Comparison of ENCODE assay signal across 14 cellular contexts in genomic region chr13:30332516-30333165, GRCh38. TPM values are rescaled to one million over a fixed set of nuclear protein-coding genes. Genes with fewer than 3 reads are reported as not detected.
DNase-seq lines count a peak whose midpoint lies in the region; ATAC-seq, FAIRE-seq and TF ChIP-seq lines count a peak whose summit lies in the region.
"Had no signal": no experiment of that assay in that cellular context is flagged by ENCODE, and none has a peak within 500 bp of the region (broad histone marks: within the 10 kb centered on the region; RNA-seq: fewer than 3 reads in every experiment).

No MANE protein-coding gene starts in this region.

- H3K27ac Mint-ChIP-seq in naive thymus-derived CD4-positive, alpha-beta T cell: no peak overlapping the region

- peaks cover 23% of the 10 kb centered on the region for H3K79me2 ChIP-seq in DOHH2 (ENCODE audit: control insufficient read depth, low read length)
- H3K79me2 ChIP-seq in GM12878 (ENCODE audit: control insufficient read depth, insufficient read depth, low read length): no peaks in the 10 kb centered on the region

- H3K36me3 ChIP-seq in DOHH2 (ENCODE audit: control insufficient read depth, low read length) (peaks cover 16% of the 10 kb centered on the region), GM12878 (ENCODE audit: control insufficient read depth in 2 of 2, insufficient read depth in 2 of 2, low read length in 1 of 2) (no peaks in the 10 kb centered on the region), breast epithelium (no peaks in the 10 kb centered on the region)
- H3K36me3 ChIP-seq in naive thymus-derived CD4-positive, alpha-beta T cell (ENCODE audit: control insufficient read depth in 2 of 3, insufficient read depth in 3 of 3, low read length in 3 of 3): no peaks in the 10 kb centered on the region
- H3K36me3 ChIP-seq: adrenal gland, esophagus squamous epithelium, ovary had no signal

- SMC1A ChIA-PET in GM12878 (lab: Charles Lee; ENCODE audit: uncharacterized antibody, unreplicated experiment): interaction anchor here (0.6 to 2.2 kb wide), 25 partner anchors 9 to 211 kb away, joined by 3 to 14 read pairs (median 4); no protein-coding TSS in a partner anchor

- DNase-seq in GM12878 (ENCODE audit: low read depth, low spot score): no peak
- no peak for DNase-seq in occipital lobe (lab: John Stamatoyannopoulos, UW)
- DNase-seq in HuH-7 (ENCODE audit: low spot score): no peak
- no peak for DNase-seq in naive thymus-derived CD4-positive, alpha-beta T cell
- DNase-seq in breast epithelium (ENCODE audit: low spot score in 2 of 2): no peak
- DNase-seq: esophagus squamous epithelium, mesendoderm, ovary had no signal

- peak overlapping the region; percentile 71 for H3K4me3 ChIP-seq in DOHH2 (ENCODE audit: low read length)
- no peak overlapping the region for H3K4me3 ChIP-seq in GM12878
- no peak overlapping the region for H3K4me3 ChIP-seq in naive thymus-derived CD4-positive, alpha-beta T cell (ENCODE audit: low read length)
- no peak overlapping the region for H3K4me3 ChIP-seq in breast epithelium
- H3K4me3 ChIP-seq: A549, adrenal gland, esophagus squamous epithelium, ovary had no signal

- peaks cover 0 to 16% (median 0%) of the 10 kb centered on the region in 5 donors for H3K36me3 Mint-ChIP-seq in naive thymus-derived CD4-positive, alpha-beta T cell
- H3K36me3 Mint-ChIP-seq: type B pancreatic cell had no signal

- POLR2A ChIA-PET in GM12878 (lab: Charles Lee): no interaction called here
- POLR2A ChIA-PET in naive thymus-derived CD4-positive, alpha-beta T cell (lab: Charles Lee): no interaction called here

- intact Hi-C loops in GM12878 (cut with micrococcal nuclease; ENCODE audit: unreplicated experiment): no loop called here
- intact Hi-C loops in naive thymus-derived CD4-positive, alpha-beta T cell (cut with micrococcal nuclease): loop anchor here in 1 of 2 donors (2.0 kb wide), 1 partner anchor 14 kb away; no protein-coding TSS in a partner anchor
- intact Hi-C loops in breast epithelium (cut with DNase I; ENCODE audit: low total_unique reads): no loop called here

- peak; percentile 74 for ATAC-seq in GM19467 (IDR thresholded peaks at IDR 0.05; ENCODE audit: unreplicated experiment)
- peak; percentile 60 for ATAC-seq in HG03095 (IDR thresholded peaks at IDR 0.05; ENCODE audit: unreplicated experiment)
- peak; percentile 70 for ATAC-seq in GM12878
- ATAC-seq in naive thymus-derived CD4-positive, alpha-beta T cell: no peak
- ATAC-seq: A549 had no signal

- RAD21 ChIA-PET in GM12878 (lab: Charles Lee; ENCODE audit: unreplicated experiment): interaction anchor here (0.7 to 2.4 kb wide), 8 partner anchors 14 to 201 kb away, joined by 3 to 22 read pairs (median 3); no protein-coding TSS in a partner anchor

- no peak for TF ChIP-seq RAD21 in GM12878 (IDR thresholded peaks at IDR 0.05; ENCODE audit: insufficient read depth, low read depth, low read length)

- H3K27ac ChIP-seq in DOHH2 (ENCODE audit: low read depth, low read length) (peak overlapping the region; percentile 100), GM12878 (ENCODE audit: control insufficient read depth, insufficient read depth) (no peak overlapping the region), breast epithelium (no peak overlapping the region)
- no peak overlapping the region for H3K27ac ChIP-seq in naive thymus-derived CD4-positive, alpha-beta T cell (ENCODE audit: low read depth, low read length)
- H3K27ac ChIP-seq: A549, adrenal gland, esophagus squamous epithelium had no signal

- peaks cover 0 to 3% (median 0%) of the 10 kb centered on the region in 5 donors for H3K27me3 Mint-ChIP-seq in naive thymus-derived CD4-positive, alpha-beta T cell

- no peak overlapping the region for H2AFZ ChIP-seq in GM12878 (ENCODE audit: control insufficient read depth, low read depth, low read length)

- no peak overlapping the region for H3K9ac ChIP-seq in GM12878 (ENCODE audit: control insufficient read depth, insufficient read depth, low read length)

- no peaks in the 10 kb centered on the region for H3K9me2 ChIP-seq in DOHH2 (replicated peaks; ENCODE audit: control insufficient read depth, low read length)

- in situ Hi-C loops in GM12878 (cut with MboI): loop anchor here (5.0 kb wide), 1 partner anchor 195 kb away; no protein-coding TSS in a partner anchor

- no peak for TF ChIP-seq CTCF in DOHH2 (IDR thresholded peaks at IDR 0.05; ENCODE audit: low read depth, low read length, poor library complexity, severe bottlenecking)
- no peak for TF ChIP-seq CTCF in GM12878 (IDR thresholded peaks at IDR 0.05 in 2 of 3, conservative IDR thresholded peaks at IDR 0.05 in 1 of 3; ENCODE audit: control insufficient read depth in 2 of 3, extremely low read depth in 1 of 3, insufficient read depth in 1 of 3, low read depth in 3 of 3, low read length in 3 of 3)
- TF ChIP-seq CTCF in breast epithelium (IDR thresholded peaks at IDR 0.05): no peak

- H3F3A ChIP-seq in DOHH2 (ENCODE audit: control insufficient read depth, insufficient read depth): peaks cover 74% of the 10 kb centered on the region

- H3K27me3 ChIP-seq in DOHH2 (ENCODE audit: control insufficient read depth, low read length): no peaks in the 10 kb centered on the region
- no peaks in the 10 kb centered on the region for H3K27me3 ChIP-seq in GM12878 (replicated peaks in 1 of 2; ENCODE audit: control insufficient read depth in 2 of 2, insufficient read depth in 2 of 2, low read length in 1 of 2)
- no peaks in the 10 kb centered on the region for H3K27me3 ChIP-seq in naive thymus-derived CD4-positive, alpha-beta T cell (ENCODE audit: control insufficient read depth in 2 of 2, insufficient read depth in 2 of 2, low read length in 2 of 2)
- no peaks in the 10 kb centered on the region for H3K27me3 ChIP-seq in breast epithelium
- H3K27me3 ChIP-seq: adrenal gland, esophagus squamous epithelium, ovary had no signal

- CTCF ChIA-PET in GM12878 (lab: Yijun Ruan, JAX): interaction anchor here (0.8 to 5.8 kb wide), 4 partner anchors 13 to 199 kb away, joined by 3 to 94 read pairs (median 4); no protein-coding TSS in a partner anchor
- CTCF ChIA-PET in naive thymus-derived CD4-positive, alpha-beta T cell (lab: Charles Lee): no interaction called here

- H3K4me1 ChIP-seq in DOHH2 (ENCODE audit: control insufficient read depth, low read length) (peaks cover 98% of the 10 kb centered on the region), GM12878 (ENCODE audit: control insufficient read depth, insufficient read depth, low read length) (no peaks in the 10 kb centered on the region), breast epithelium (no peaks in the 10 kb centered on the region)
- H3K4me1 ChIP-seq in naive thymus-derived CD4-positive, alpha-beta T cell (ENCODE audit: control insufficient read depth in 2 of 2, insufficient read depth in 2 of 2, low read length in 2 of 2): peaks cover 0 to 8% of the 10 kb centered on the region in 2 donors
- H3K4me1 ChIP-seq: A549 had no signal

- peaks cover 5 to 33% (median 19%) of the 10 kb centered on the region in 7 donors for H3K4me1 Mint-ChIP-seq in naive thymus-derived CD4-positive, alpha-beta T cell

- H4K20me1 ChIP-seq in DOHH2 (ENCODE audit: control insufficient read depth, insufficient read depth, low read depth, low read length) (no peaks in the 10 kb centered on the region), GM12878 (ENCODE audit: control insufficient read depth, insufficient read depth) (no peaks in the 10 kb centered on the region)

- H3K9me3 Mint-ChIP-seq in naive thymus-derived CD4-positive, alpha-beta T cell: no peaks in the 10 kb centered on the region
- H3K9me3 Mint-ChIP-seq: type B pancreatic cell had no signal

- no peak for TF ChIP-seq POLR2A in GM12878 (IDR thresholded peaks at IDR 0.05; ENCODE audit: low read depth, low read length)
- TF ChIP-seq POLR2A in breast epithelium (IDR thresholded peaks at IDR 0.05): no peak

- peak overlapping the region; percentile 81 for H3K4me2 ChIP-seq in DOHH2 (ENCODE audit: low read length)
- H3K4me2 ChIP-seq in GM12878 (ENCODE audit: control insufficient read depth, insufficient read depth): no peak overlapping the region
- H3K4me2 ChIP-seq: A549 had no signal

- WGBS in GM12878 (ENCODE audit: insufficient coverage, insufficient replicate concordance, low lambda C conversion rate, missing lambda C conversion rate): 97% methylated on average over 4 of the region's 4 CpGs

- no peak for TF ChIP-seq EP300 in GM12878 (IDR thresholded peaks at IDR 0.05; ENCODE audit: borderline replicate concordance in 1 of 2, control insufficient read depth in 1 of 2, low read depth in 2 of 2, low read length in 2 of 2)

- no peak for FAIRE-seq in GM12878 (lab: Jason Lieb, UNC)
- FAIRE-seq: A549 had no signal

- no peak overlapping the region for H3K4me3 Mint-ChIP-seq in naive thymus-derived CD4-positive, alpha-beta T cell
- H3K4me3 Mint-ChIP-seq: type B pancreatic cell had no signal

- BruUV-seq in GM12878 (replicated peaks; lab: Mats Ljungman, UMichigan): no TSS peak

- H3K9me3 ChIP-seq in DOHH2 (ENCODE audit: control insufficient read depth, insufficient read depth, low read length) (no peaks in the 10 kb centered on the region), GM12878 (replicated peaks; ENCODE audit: control insufficient read depth, insufficient read depth, low read length) (no peaks in the 10 kb centered on the region), breast epithelium (no peaks in the 10 kb centered on the region)
- no peaks in the 10 kb centered on the region for H3K9me3 ChIP-seq in naive thymus-derived CD4-positive, alpha-beta T cell (ENCODE audit: control insufficient read depth in 2 of 3, low read length in 3 of 3)
- H3K9me3 ChIP-seq: A549, adrenal gland, esophagus squamous epithelium, ovary had no signal

RNA-seq across cellular contexts. Expression of gene KATNAL1, which starts 25.3 kb away (rescaled TPM):
- total RNA-seq in GM12878 (2013; cell fraction: nucleolus; rRNA removed): 68.9 and 77.5 TPM in 2 replicates
- total RNA-seq in GM12878 (2014; rRNA removed): 7.2 and 7.8 TPM in 2 replicates
- total RNA-seq in GM12878 (2014; rRNA removed; fragmentation: Illumina TruSeq; extraction: Trizol): 15.2 and 16.4 TPM in 2 replicates
- 14.8 and 18.8 TPM in 2 replicates for total RNA-seq in GM12878 (2021)
- polyA plus RNA-seq in GM12878 (2011; ENCODE audit: low read depth): 3.2 TPM
- 6.5 and 11.8 TPM in 2 replicates for polyA plus RNA-seq in GM12878 (2011; rRNA removed)
- polyA plus RNA-seq in GM12878 (2011; cell fraction: cytosol; rRNA removed): 2.5 and 2.6 TPM in 2 replicates
- 3.3 and 4.0 TPM in 2 replicates for polyA plus RNA-seq in GM12878 (2011; cell fraction: nucleus; rRNA removed)
- 4.5 and 5.6 TPM in 2 replicates for polyA plus RNA-seq in GM12878 (2012)
- 13.5 and 18.4 TPM in 2 replicates for polyA plus RNA-seq in GM12878 (2014; fragmentation: Illumina TruSeq; extraction: Trizol)
- 1 to 10 TPM; 9.4 to 9.8 TPM for polyA plus RNA-seq in GM12878 (2014; fragmentation: Nextera tagmentation; extraction: Ambion mirVana)
- polyA plus RNA-seq in GM12878 (2014; rRNA removed): 5.9 and 6.6 TPM in 2 replicates
- polyA plus RNA-seq in GM12878 (2016; fragmentation: Nextera tagmentation; extraction: Ambion mirVana): 10 to 100 TPM; 16.7 to 18.7 TPM
- polyA minus RNA-seq in GM12878 (2011; rRNA and poly(A)+ RNA removed): 8.1 and 10.2 TPM in 2 replicates
- polyA minus RNA-seq in GM12878 (2011; cell fraction: cytosol; rRNA and poly(A)+ RNA removed): 1.5 and 2.4 TPM in 2 replicates
- 4.7 and 9.1 TPM in 2 replicates for polyA minus RNA-seq in GM12878 (2011; cell fraction: nucleus; rRNA and poly(A)+ RNA removed)
- 76.3 TPM for total RNA-seq in occipital lobe
- 10 to 100 TPM in 1 of 5 experiments, 1 to 10 TPM in 3, under 1 TPM in 1; 0.89 to 16.8 (median 4.2) TPM for total RNA-seq in naive thymus-derived CD4-positive, alpha-beta T cell
- 1 to 10 TPM in 1 of 2 donors, under 1 TPM in 1; 0.25 to 1.4 TPM for polyA plus RNA-seq in naive thymus-derived CD4-positive, alpha-beta T cell
- total RNA-seq in breast epithelium: 10 to 100 TPM; 14.6 to 23.8 (median 17.0) TPM
